ENCODE assay signal across 29 cellular contexts in genomic region chr1:175960169-175960568, GRCh38.
"Had no signal": no experiment of that assay in that cellular context is flagged by ENCODE, and none has a peak within 500 bp of the region (broad histone marks: within the 10 kb centered on the region; RNA-seq: fewer than 3 reads in every experiment).

No MANE protein-coding gene starts in this region.

- H3K27ac Mint-ChIP-seq: naive thymus-derived CD4-positive, alpha-beta T cell; natural killer cell treated with Interleukin-12 subunit alpha and Interleukin-12 subunit beta and Interleukin-15 and Interleukin-18, amount 100 ng/mL, for 72 hours; neural progenitor cell; progenitor cell of endocrine pancreas; stimulated activated effector memory CD8-positive, alpha-beta T cell treated with anti-CD3 and anti-CD28 coated beads, Interleukin-12 subunit alpha, Interleukin-12 subunit beta, amount 100 ng/mL, for 72 hours; stimulated activated naive CD8-positive, alpha-beta T cell treated with anti-CD3 and anti-CD28 coated beads, Interleukin-15, amount 100 ng/mL, for 72 hours; type B pancreatic cell had no signal

- FAIRE-seq: small intestine had no signal

- DNase-seq: naive thymus-derived CD4-positive, alpha-beta T cell; occipital lobe; ovary; posterior cingulate gyrus; psoas muscle; right cardiac atrium; right lobe of liver; sigmoid colon; small intestine; stimulated activated CD4-positive, alpha-beta T cell treated with anti-CD3 and anti-CD28 coated beads, Interleukin-15, amount 100 ng/mL, for 24 hours; stimulated activated CD4-positive, alpha-beta T cell treated with anti-CD3 and anti-CD28 coated beads, Interleukin-2, amount 100 ng/mL, for 24 hours; stimulated activated CD4-positive, alpha-beta T cell treated with anti-CD3 and anti-CD28 coated beads, Interleukin-2, amount 100 ng/mL, for 48 hours; stimulated activated CD4-positive, alpha-beta T cell treated with anti-CD3 and anti-CD28 coated beads, Interleukin-4, amount 100 ng/mL, for 24 hours; stimulated activated naive CD4-positive, alpha-beta T cell; stimulated activated naive CD8-positive, alpha-beta T cell treated with anti-CD3 and anti-CD28 coated beads, Interleukin-15, amount 100 ng/mL, for 72 hours; stimulated activated naive CD8-positive, alpha-beta T cell treated with anti-CD3 and anti-CD28 coated beads, Interleukin-15, Interleukin-2, amounts not matched to agents 100 U/mL and 50 U/mL, for 24 hours; substantia nigra; testis; tibial artery; transverse colon; upper lobe of right lung; uterus had no signal

- H2AFZ ChIP-seq: neural progenitor cell, parathyroid adenoma had no signal

- H3K36me3 ChIP-seq: neural progenitor cell, ovary, right lobe of liver, upper lobe of right lung, uterus had no signal

- H3K79me2 ChIP-seq: parathyroid adenoma had no signal

- H3K9me3 ChIP-seq: ovary, psoas muscle, right lobe of liver, suprapubic skin, testis, tibial artery, transverse colon, upper lobe of right lung, uterus had no signal

- H3K4me3 Mint-ChIP-seq: naive thymus-derived CD4-positive, alpha-beta T cell; natural killer cell treated with Interleukin-12 subunit alpha and Interleukin-12 subunit beta and Interleukin-15 and Interleukin-18, amount 100 ng/mL, for 72 hours; neural progenitor cell; stimulated activated effector memory CD8-positive, alpha-beta T cell treated with anti-CD3 and anti-CD28 coated beads, Interleukin-12 subunit alpha, Interleukin-12 subunit beta, amount 100 ng/mL, for 72 hours; stimulated activated naive CD8-positive, alpha-beta T cell treated with anti-CD3 and anti-CD28 coated beads, Interleukin-15, amount 100 ng/mL, for 72 hours; type B pancreatic cell had no signal

- H3K36me3 Mint-ChIP-seq: natural killer cell treated with Interleukin-12 subunit alpha and Interleukin-12 subunit beta and Interleukin-15 and Interleukin-18, amount 100 ng/mL, for 72 hours had no signal

- H3K9me3 Mint-ChIP-seq: naive thymus-derived CD4-positive, alpha-beta T cell; natural killer cell treated with Interleukin-12 subunit alpha and Interleukin-12 subunit beta and Interleukin-15 and Interleukin-18, amount 100 ng/mL, for 72 hours; neural progenitor cell; stimulated activated effector memory CD8-positive, alpha-beta T cell treated with anti-CD3 and anti-CD28 coated beads, Interleukin-12 subunit alpha, Interleukin-12 subunit beta, amount 100 ng/mL, for 72 hours; stimulated activated naive CD8-positive, alpha-beta T cell treated with anti-CD3 and anti-CD28 coated beads, Interleukin-15, amount 100 ng/mL, for 72 hours; type B pancreatic cell had no signal

- H3K27me3 ChIP-seq: neural progenitor cell, ovary, right lobe of liver, sigmoid colon, suprapubic skin, testis, tibial artery, transverse colon, upper lobe of right lung, uterus had no signal

- H3K4me2 ChIP-seq: neural progenitor cell had no signal

- H3K9ac ChIP-seq: neural progenitor cell, parathyroid adenoma had no signal

- ATAC-seq: naive thymus-derived CD4-positive, alpha-beta T cell; psoas muscle; right cardiac atrium; right lobe of liver; stimulated activated effector memory CD8-positive, alpha-beta T cell treated with anti-CD3 and anti-CD28 coated beads, Interleukin-12 subunit alpha, Interleukin-12 subunit beta, amount 100 ng/mL, for 72 hours; stimulated activated naive CD8-positive, alpha-beta T cell treated with anti-CD3 and anti-CD28 coated beads, Interleukin-15, amount 100 ng/mL, for 72 hours; stimulated activated naive CD8-positive, alpha-beta T cell treated with anti-CD3 and anti-CD28 coated beads, Interleukin-15, Interleukin-2, amounts not matched to agents 100 U/mL and 50 U/mL, for 24 hours; upper lobe of right lung had no signal

- H3K27ac ChIP-seq: neural progenitor cell, ovary, parathyroid adenoma, psoas muscle, right lobe of liver, sigmoid colon, suprapubic skin, testis, tibial artery, transverse colon, upper lobe of right lung, uterus had no signal

- H3K4me1 Mint-ChIP-seq: stimulated activated effector memory CD8-positive, alpha-beta T cell treated with anti-CD3 and anti-CD28 coated beads, Interleukin-12 subunit alpha, Interleukin-12 subunit beta, amount 100 ng/mL, for 72 hours; stimulated activated naive CD8-positive, alpha-beta T cell treated with anti-CD3 and anti-CD28 coated beads, Interleukin-15, amount 100 ng/mL, for 72 hours had no signal

- H3K4me3 ChIP-seq: neural progenitor cell, ovary, psoas muscle, right lobe of liver, sigmoid colon, suprapubic skin, testis, tibial artery, transverse colon, upper lobe of right lung, uterus had no signal

- H3K27me3 Mint-ChIP-seq: naive thymus-derived CD4-positive, alpha-beta T cell; natural killer cell treated with Interleukin-12 subunit alpha and Interleukin-12 subunit beta and Interleukin-15 and Interleukin-18, amount 100 ng/mL, for 72 hours; progenitor cell of endocrine pancreas; stimulated activated naive CD8-positive, alpha-beta T cell treated with anti-CD3 and anti-CD28 coated beads, Interleukin-15, amount 100 ng/mL, for 72 hours; type B pancreatic cell had no signal

- H3K4me1 ChIP-seq: neural progenitor cell, parathyroid adenoma, psoas muscle, right lobe of liver, sigmoid colon, suprapubic skin, testis, tibial artery, upper lobe of right lung, uterus had no signal
